1 cellular context compared by ENCODE assay signal in genomic region chr4:128287871-128288688, GRCh38.
TF ChIP-seq lines count a peak whose summit lies in the region.

No MANE protein-coding gene starts in this region.

TF ChIP-seq in HepG2, 621 proteins besides CTCF, POLR2A, EP300 and RAD21 (continued from another document):
- TF ChIP-seq HNF1A (IDR thresholded peaks at IDR 0.05; ENCODE audit: low read depth), result no peak; the same call in 1 of the 2 replicates
- 0 out of 2 replicates have a peak, but pooled peaks have one; percentile 77 for TF ChIP-seq HNF1A (CRISPR knock-in tag; IDR thresholded peaks at IDR 0.05; ENCODE audit: borderline replicate concordance)
- 0 out of 2 replicates have a peak, but pooled peaks have one; percentile 18 for TF ChIP-seq CREM (IDR thresholded peaks at IDR 0.05)
- no peak for TF ChIP-seq CREM (CRISPR knock-in tag; IDR thresholded peaks at IDR 0.05)
- TF ChIP-seq RFX3 (CRISPR knock-in tag; IDR thresholded peaks at IDR 0.05), result no peak
- TF ChIP-seq ZNF362 (CRISPR knock-in tag; IDR thresholded peaks at IDR 0.05; ENCODE audit: borderline replicate concordance), result peak; percentile 59; the same call in 1 of the 2 replicates
- TF ChIP-seq ZNF143 (CRISPR knock-in tag; IDR thresholded peaks at IDR 0.05), result peak; percentile 66; the same call in 1 of the 2 replicates
- no peak for TF ChIP-seq TCF7 (IDR thresholded peaks at IDR 0.05; ENCODE audit: low read depth)
- TF ChIP-seq TGIF2 (CRISPR knock-in tag; IDR thresholded peaks at IDR 0.05), result peak; percentile 88; the same call in 1 of the 2 replicates
- no peak for TF ChIP-seq SNRNP70 (IDR thresholded peaks at IDR 0.05; ENCODE audit: low read depth, low read length)
- TF ChIP-seq RBFOX2 (IDR thresholded peaks at IDR 0.05; ENCODE audit: low read depth, low read length), result peak; percentile 92
- TF ChIP-seq ZBTB10 (CRISPR knock-in tag; IDR thresholded peaks at IDR 0.05; ENCODE audit: borderline replicate concordance), result peak; percentile 68; the same call in 1 of the 2 replicates
- peak; percentile 92 for TF ChIP-seq ZBTB7B (CRISPR knock-in tag; IDR thresholded peaks at IDR 0.05)
- peak; percentile 79; the same call in 1 of the 2 replicates for TF ChIP-seq KIAA2018 (CRISPR knock-in tag; IDR thresholded peaks at IDR 0.05; ENCODE audit: borderline replicate concordance)
- peak; percentile 85 for TF ChIP-seq BRCA1 (CRISPR knock-in tag; IDR thresholded peaks at IDR 0.05)
- peak; percentile 84 for TF ChIP-seq AHDC1 (CRISPR knock-in tag; IDR thresholded peaks at IDR 0.05; ENCODE audit: borderline replicate concordance)
- peak; percentile 97; the same call in 1 of the 2 replicates for TF ChIP-seq KLF13 (CRISPR knock-in tag; IDR thresholded peaks at IDR 0.05)
- peak; percentile 99 for TF ChIP-seq ZNF781 (CRISPR knock-in tag; IDR thresholded peaks at IDR 0.05; ENCODE audit: borderline replicate concordance, not compliant biosample characterization)
